ENCODE assay signal across 19 cellular contexts in genomic region chr15:62950455-62950854, GRCh38.
"Had no signal": no experiment of that assay in that cellular context is flagged by ENCODE, and none has a peak within 500 bp of the region (broad histone marks: within the 10 kb centered on the region; RNA-seq: fewer than 3 reads in every experiment).

No MANE protein-coding gene starts in this region.

- H3K27me3 ChIP-seq: tibial artery, uterus had no signal

- H3K4me1 Mint-ChIP-seq: activated CD4-positive, alpha-beta memory T cell treated with anti-CD3 and anti-CD28 coated beads, Interleukin-2, amount 10 ng/mL, durations not matched to agents 7 days and 5 days; endodermal cell; naive thymus-derived CD8-positive, alpha-beta T cell; stimulated activated memory B cell treated with anti-CD40 and anti-IgM and Interleukin-4, amounts not matched to agents 10 μg/mL and 1 μg/mL and 100 μg/mL, for 72 hours had no signal

- H3K4me3 ChIP-seq: left lung, mucosa of descending colon, tibial artery, uterus had no signal

- DNase-seq: activated CD4-positive, alpha-beta memory T cell treated with anti-CD3 and anti-CD28 coated beads, Interleukin-2, amount 10 ng/mL, durations not matched to agents 7 days and 5 days; activated effector memory CD4-positive, alpha-beta T cell treated with Interleukin-2 at 50 U/mL for 16 hours; activated T-cell treated with anti-CD3 and anti-CD28 coated beads, Interleukin-2, amount 50 U/mL, for 4 hours; central memory CD4-positive, alpha-beta T cell; endodermal cell; erythroblast; left lung; mucosa of descending colon; naive thymus-derived CD8-positive, alpha-beta T cell; stimulated activated CD4-positive, alpha-beta T cell treated with anti-CD3 and anti-CD28 coated beads, Interleukin-2, amount 100 ng/mL, for 48 hours; tibial artery; uterus had no signal

- H3K36me3 Mint-ChIP-seq: activated naive CD4-positive, alpha-beta T cell treated with anti-CD3 and anti-CD28 coated beads, Interleukin-2, amount 50 U/mL, for 72 hours; memory B cell; naive thymus-derived CD8-positive, alpha-beta T cell; stimulated activated memory B cell treated with anti-CD40 and anti-IgM and Interleukin-4, amounts not matched to agents 10 μg/mL and 1 μg/mL and 100 μg/mL, for 72 hours had no signal

- H3K9me3 Mint-ChIP-seq: activated CD4-positive, alpha-beta memory T cell treated with anti-CD3 and anti-CD28 coated beads, Interleukin-2, amount 10 ng/mL, durations not matched to agents 7 days and 5 days; activated naive CD4-positive, alpha-beta T cell treated with anti-CD3 and anti-CD28 coated beads, Interleukin-2, amount 50 U/mL, for 72 hours; activated T-cell treated with anti-CD3 and anti-CD28 coated beads, Interleukin-2, amount 50 U/mL, for 4 hours; dendritic cell treated with granulocyte-macrophage colony-stimulating factor and Interleukin-4, amounts not matched to agents 40 ng/mL and 50 ng/mL, for 4 days; endodermal cell; memory B cell; stimulated activated memory B cell treated with anti-CD40 and anti-IgM and Interleukin-4, amounts not matched to agents 10 μg/mL and 1 μg/mL and 100 μg/mL, for 72 hours had no signal

- ATAC-seq: activated naive CD4-positive, alpha-beta T cell treated with anti-CD3 and anti-CD28 coated beads, Interleukin-2, amount 50 U/mL, for 72 hours; activated T-cell treated with anti-CD3 and anti-CD28 coated beads, Interleukin-2, amount 50 U/mL, for 4 hours; left lung; mucosa of descending colon; naive thymus-derived CD8-positive, alpha-beta T cell; stimulated activated memory B cell treated with anti-CD40 and anti-IgM and Interleukin-4, amounts not matched to agents 10 μg/mL and 1 μg/mL and 100 μg/mL, for 72 hours had no signal

- H3K4me1 ChIP-seq: left lung, parathyroid adenoma, tibial artery, uterus had no signal

- H3K27ac ChIP-seq: left lung, neutrophil, parathyroid adenoma, tibial artery, uterus, VCaP had no signal

- H3K4me3 Mint-ChIP-seq: activated CD4-positive, alpha-beta memory T cell treated with anti-CD3 and anti-CD28 coated beads, Interleukin-2, amount 10 ng/mL, durations not matched to agents 7 days and 5 days; activated T-cell treated with anti-CD3 and anti-CD28 coated beads, Interleukin-2, amount 50 U/mL, for 4 hours; dendritic cell treated with granulocyte-macrophage colony-stimulating factor and Interleukin-4, amounts not matched to agents 40 ng/mL and 50 ng/mL, for 4 days; endodermal cell; memory B cell; stimulated activated memory B cell treated with anti-CD40 and anti-IgM and Interleukin-4, amounts not matched to agents 10 μg/mL and 1 μg/mL and 100 μg/mL, for 72 hours had no signal

- H3K27ac Mint-ChIP-seq: activated CD4-positive, alpha-beta memory T cell treated with anti-CD3 and anti-CD28 coated beads, Interleukin-2, amount 10 ng/mL, durations not matched to agents 7 days and 5 days; activated naive CD4-positive, alpha-beta T cell treated with anti-CD3 and anti-CD28 coated beads, Interleukin-2, amount 50 U/mL, for 72 hours; dendritic cell treated with granulocyte-macrophage colony-stimulating factor and Interleukin-4, amounts not matched to agents 40 ng/mL and 50 ng/mL, for 4 days; endodermal cell; memory B cell; naive thymus-derived CD8-positive, alpha-beta T cell; stimulated activated memory B cell treated with anti-CD40 and anti-IgM and Interleukin-4, amounts not matched to agents 10 μg/mL and 1 μg/mL and 100 μg/mL, for 72 hours had no signal

- H3K9me3 ChIP-seq: left lung, mucosa of descending colon, neutrophil, tibial artery, uterus had no signal

- H3K36me3 ChIP-seq: left lung, neutrophil, tibial artery, uterus had no signal
